In the genomic region with DNA sequence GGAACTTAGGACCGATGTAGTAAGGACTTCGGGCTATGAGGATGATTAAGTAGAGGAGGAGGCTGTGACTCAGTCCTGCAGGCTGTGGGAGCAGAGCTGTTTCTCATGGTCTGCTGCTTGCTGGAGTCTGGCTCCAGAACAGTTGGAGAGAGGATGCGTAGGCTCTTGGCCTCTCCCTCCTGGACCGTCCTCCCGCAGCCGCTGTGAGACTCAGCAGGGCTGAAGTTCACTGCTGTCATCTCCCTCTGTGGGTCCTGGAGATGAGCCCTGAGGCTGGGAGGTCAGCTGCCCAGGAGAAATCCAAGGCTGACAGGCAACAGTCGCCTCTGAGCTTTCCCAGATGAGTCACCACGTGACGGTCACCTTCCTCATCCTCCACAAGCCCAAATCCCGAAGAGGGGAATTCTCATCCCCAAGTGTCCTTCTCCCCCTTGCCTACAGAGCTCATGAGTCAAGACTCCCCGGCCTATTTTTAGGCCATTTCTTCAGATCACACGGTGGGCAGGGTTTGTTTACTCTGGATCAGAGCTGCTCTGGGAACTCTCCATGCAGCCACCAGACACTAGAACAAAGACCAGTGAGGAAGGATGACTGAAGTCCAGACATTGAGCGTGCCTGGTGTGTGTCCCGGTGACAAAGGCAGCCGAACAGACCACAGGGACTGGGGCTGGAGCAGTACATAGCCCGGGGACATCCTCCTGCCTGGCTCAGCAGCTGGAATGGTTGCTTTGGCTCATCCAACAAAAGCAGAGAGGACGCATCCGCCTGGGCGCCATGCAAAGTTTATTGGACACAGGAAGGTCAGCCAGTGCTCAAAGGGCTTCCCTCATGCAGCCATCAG, we compare ENCODE assay signal across 8 cellular contexts.
A peak's percentile ranks its signal among the peaks of the same experiment; 100 is the strongest.
DNase-seq lines count a peak whose midpoint lies in the region; ATAC-seq and TF ChIP-seq lines count a peak whose summit lies in the region.
"Not testable (repeated sequence)": the region's sequence is repeated elsewhere in the genome, so short reads cannot be mapped to it uniquely, and the experiment has no call there.

No MANE protein-coding gene starts in this region.

- H3K4me3 Mint-ChIP-seq in HFFc6, result not testable (repeated sequence)

- not testable (repeated sequence) for H3K27me3 Mint-ChIP-seq in HFFc6 (ENCODE audit: insufficient read depth)

- TF ChIP-seq POLR2A in right lobe of liver (IDR thresholded peaks at IDR 0.05); transverse colon (IDR thresholded peaks at IDR 0.05): not testable (repeated sequence)

- DNase-seq in AG09309 (ENCODE audit: low read depth) (peak; percentile 91), HFFc6 (peak; percentile 98), choroid plexus epithelial cell (ENCODE audit: low read depth) (peak; percentile 97), Right ventricle myocardium inferior (ENCODE audit: missing footprints) (peak; percentile 90), posterior vena cava (ENCODE audit: low spot score) (peak; percentile 96), transverse colon (peak; percentile 43)
- not testable (repeated sequence) for DNase-seq in SK-N-SH, right lobe of liver

- peak overlapping the region; percentile 74 for H3K4me2 ChIP-seq in SK-N-SH

- not testable (repeated sequence) for TF ChIP-seq RAD21 in SK-N-SH (IDR thresholded peaks at IDR 0.05; ENCODE audit: low read length)

- H3K36me3 ChIP-seq in SK-N-SH (replicated peaks in 1 of 2; ENCODE audit: control insufficient read depth in 1 of 2, insufficient read depth in 2 of 2, low read length in 1 of 2); right lobe of liver; transverse colon: not testable (repeated sequence)

- H3K9me3 Mint-ChIP-seq in HFFc6, result not testable (repeated sequence)

- ATAC-seq in Right ventricle myocardium inferior (peak; percentile 95), right lobe of liver (peak; percentile 37 to 55 (median 46))

- not testable (repeated sequence) for H3K9me3 ChIP-seq in SK-N-SH, right lobe of liver, transverse colon

- peak in 1 of 2 experiments; percentile 37; a peak in 1 of 4 replicates for TF ChIP-seq EP300 in SK-N-SH (IDR thresholded peaks at IDR 0.05; ENCODE audit: borderline replicate concordance in 1 of 2, low read depth in 1 of 2, low read length in 1 of 2)
- not testable (repeated sequence) for TF ChIP-seq EP300 in transverse colon (IDR thresholded peaks at IDR 0.05; ENCODE audit: low read depth)

- 2% methylated on average over 8 of the region's 19 CpGs for WGBS in SK-N-SH (ENCODE audit: low lambda C conversion rate)
- WGBS in right lobe of liver (ENCODE audit: insufficient coverage, low coverage, low lambda C conversion rate, missing lambda C conversion rate), result 32% methylated on average over 6 of the region's 19 CpGs
- WGBS in transverse colon (ENCODE audit: low coverage in 1 of 2), 2 donors, result 54% methylated on average over 17 of the region's 19 CpGs; no CpG with 5 or more reads in 1 of the 2 donors

- not testable (repeated sequence) for H2AFZ ChIP-seq in SK-N-SH (ENCODE audit: low read depth)

- peak overlapping the region; percentile 92 for H3K9ac ChIP-seq in SK-N-SH

- not testable (repeated sequence) for H3K9me2 ChIP-seq in SK-N-SH

- not testable (repeated sequence) for H3K4me1 Mint-ChIP-seq in HFFc6 (ENCODE audit: low read depth)

- peak overlapping the region; percentile 85 to 99 for H3K27ac ChIP-seq in SK-N-SH (ENCODE audit: low read depth in 2 of 2, low read length in 1 of 2)
- H3K27ac ChIP-seq in right lobe of liver, result not testable (repeated sequence)
- H3K27ac ChIP-seq in transverse colon, result peak overlapping the region; percentile 44 to 74 (median 64)

- H4K20me1 ChIP-seq in SK-N-SH (ENCODE audit: insufficient read depth), result not testable (repeated sequence)

- H3F3A ChIP-seq in SK-N-SH (replicated peaks; ENCODE audit: insufficient read depth), result peaks cover 45% of the 10 kb centered on the region

- H3K4me1 ChIP-seq in SK-N-SH (ENCODE audit: control insufficient read depth in 1 of 2, insufficient read depth in 2 of 2, low read depth in 1 of 2, low read length in 1 of 2), result peaks cover 24 to 25% of the 10 kb centered on the region in 2 experiments; a peak in 3 of 4 replicates
- H3K4me1 ChIP-seq in right lobe of liver, result not testable (repeated sequence)
- H3K4me1 ChIP-seq in transverse colon, result peaks cover 0 to 10% (median 0%) of the 10 kb centered on the region in 4 donors

- intact Hi-C loops in Right ventricle myocardium inferior (cut with DNase I); right lobe of liver (cut with DNase I); posterior vena cava (cut with DNase I); transverse colon (cut with DNase I; ENCODE audit: low total_unique reads): not testable (repeated sequence)

- H3K36me3 Mint-ChIP-seq in HFFc6 (ENCODE audit: low read depth), result not testable (repeated sequence)

- in situ Hi-C loops in transverse colon (cut with MboI; ENCODE audit: low pct_ligation_motif_present in 1 of 4, low pct_unique_long_range_greater_than_20kb in 1 of 4, low sequenced_read_pairs in 3 of 4), result not testable (repeated sequence)

- CTCF ChIA-PET in SK-N-SH (lab: Yijun Ruan, JAX), result not testable (repeated sequence)

- H3K4me3 ChIP-seq in AG09309 (ENCODE audit: control insufficient read depth, low read depth, low read length); SK-N-SH (ENCODE audit: low read depth in 2 of 2, low read length in 1 of 2); choroid plexus epithelial cell (ENCODE audit: low read depth, low read length); right lobe of liver; transverse colon: not testable (repeated sequence)

- POLR2A ChIA-PET in SK-N-SH (lab: Yijun Ruan, JAX), result not testable (repeated sequence)

- not testable (repeated sequence) for H3K79me2 ChIP-seq in SK-N-SH (ENCODE audit: insufficient read depth)

- not testable (repeated sequence) for TF ChIP-seq CTCF in AG09309 (IDR thresholded peaks at IDR 0.05; ENCODE audit: control insufficient read depth, insufficient read depth, low read depth, low read length, missing control alignments); HFFc6 (IDR thresholded peaks at IDR 0.05); SK-N-SH (IDR thresholded peaks at IDR 0.05); choroid plexus epithelial cell (conservative IDR thresholded peaks at IDR 0.05; ENCODE audit: low read depth, low read length); right lobe of liver (IDR thresholded peaks at IDR 0.05); transverse colon (IDR thresholded peaks at IDR 0.05)

- H3K27me3 ChIP-seq in SK-N-SH (ENCODE audit: insufficient read depth); right lobe of liver; transverse colon: not testable (repeated sequence)

- H3K27ac Mint-ChIP-seq in HFFc6, result not testable (repeated sequence)

TF ChIP-seq in SK-N-SH, 30 proteins besides CTCF, POLR2A, EP300 and RAD21:
- TF ChIP-seq, protein P1, sequence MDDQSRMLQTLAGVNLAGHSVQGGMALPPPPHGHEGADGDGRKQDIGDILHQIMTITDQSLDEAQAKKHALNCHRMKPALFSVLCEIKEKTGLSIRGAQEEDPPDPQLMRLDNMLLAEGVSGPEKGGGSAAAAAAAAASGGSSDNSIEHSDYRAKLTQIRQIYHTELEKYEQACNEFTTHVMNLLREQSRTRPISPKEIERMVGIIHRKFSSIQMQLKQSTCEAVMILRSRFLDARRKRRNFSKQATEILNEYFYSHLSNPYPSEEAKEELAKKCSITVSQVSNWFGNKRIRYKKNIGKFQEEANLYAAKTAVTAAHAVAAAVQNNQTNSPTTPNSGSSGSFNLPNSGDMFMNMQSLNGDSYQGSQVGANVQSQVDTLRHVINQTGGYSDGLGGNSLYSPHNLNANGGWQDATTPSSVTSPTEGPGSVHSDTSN (IDR thresholded peaks at IDR 0.05), result peak; percentile 65
- peak; percentile 74; the same call in 1 of the 2 replicates for TF ChIP-seq RXRA (IDR thresholded peaks at IDR 0.05; ENCODE audit: borderline replicate concordance, low read depth)
- peak; percentile 67 for TF ChIP-seq MEF2A (IDR thresholded peaks at IDR 0.05; ENCODE audit: borderline replicate concordance, low read depth)
- TF ChIP-seq NFIC (IDR thresholded peaks at IDR 0.05; ENCODE audit: borderline replicate concordance), result peak; percentile 64
- TF ChIP-seq FOSL2 (IDR thresholded peaks at IDR 0.05; ENCODE audit: borderline replicate concordance, low read depth), result peak; percentile 30; the same call in 1 of the 2 replicates
- peak; percentile 24 for TF ChIP-seq JUND (IDR thresholded peaks at IDR 0.05)
- peak; percentile 67 for TF ChIP-seq TCF12 (IDR thresholded peaks at IDR 0.05)
- TF ChIP-seq, protein P2, sequence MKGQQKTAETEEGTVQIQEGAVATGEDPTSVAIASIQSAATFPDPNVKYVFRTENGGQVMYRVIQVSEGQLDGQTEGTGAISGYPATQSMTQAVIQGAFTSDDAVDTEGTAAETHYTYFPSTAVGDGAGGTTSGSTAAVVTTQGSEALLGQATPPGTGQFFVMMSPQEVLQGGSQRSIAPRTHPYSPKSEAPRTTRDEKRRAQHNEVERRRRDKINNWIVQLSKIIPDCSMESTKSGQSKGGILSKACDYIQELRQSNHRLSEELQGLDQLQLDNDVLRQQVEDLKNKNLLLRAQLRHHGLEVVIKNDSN (IDR thresholded peaks at IDR 0.05; ENCODE audit: borderline replicate concordance, low read depth), result peak; percentile 43; the same call in 1 of the 2 replicates
